Comparison of ENCODE assay signal across 1 cellular context in genomic region chr19:55210120-55210493, GRCh38.
TF ChIP-seq lines count a peak whose summit lies in the region.

No MANE protein-coding gene starts in this region.

TF ChIP-seq in HepG2, 621 proteins besides CTCF, POLR2A, EP300 and RAD21 (continued from another document):
- no peak for TF ChIP-seq SOX6 (IDR thresholded peaks at IDR 0.05)
- TF ChIP-seq SOX6 (CRISPR knock-in tag; IDR thresholded peaks at IDR 0.05): peak; percentile 92
- TF ChIP-seq ZNF556 (CRISPR knock-in tag; IDR thresholded peaks at IDR 0.05; ENCODE audit: borderline replicate concordance): no peak
- TF ChIP-seq HNF1A (IDR thresholded peaks at IDR 0.05; ENCODE audit: low read depth): no peak
- no peak for TF ChIP-seq HNF1A (CRISPR knock-in tag; IDR thresholded peaks at IDR 0.05; ENCODE audit: borderline replicate concordance)
- TF ChIP-seq CREM (IDR thresholded peaks at IDR 0.05): peak; percentile 62
- TF ChIP-seq CREM (CRISPR knock-in tag; IDR thresholded peaks at IDR 0.05): no peak
- TF ChIP-seq, protein P1, sequence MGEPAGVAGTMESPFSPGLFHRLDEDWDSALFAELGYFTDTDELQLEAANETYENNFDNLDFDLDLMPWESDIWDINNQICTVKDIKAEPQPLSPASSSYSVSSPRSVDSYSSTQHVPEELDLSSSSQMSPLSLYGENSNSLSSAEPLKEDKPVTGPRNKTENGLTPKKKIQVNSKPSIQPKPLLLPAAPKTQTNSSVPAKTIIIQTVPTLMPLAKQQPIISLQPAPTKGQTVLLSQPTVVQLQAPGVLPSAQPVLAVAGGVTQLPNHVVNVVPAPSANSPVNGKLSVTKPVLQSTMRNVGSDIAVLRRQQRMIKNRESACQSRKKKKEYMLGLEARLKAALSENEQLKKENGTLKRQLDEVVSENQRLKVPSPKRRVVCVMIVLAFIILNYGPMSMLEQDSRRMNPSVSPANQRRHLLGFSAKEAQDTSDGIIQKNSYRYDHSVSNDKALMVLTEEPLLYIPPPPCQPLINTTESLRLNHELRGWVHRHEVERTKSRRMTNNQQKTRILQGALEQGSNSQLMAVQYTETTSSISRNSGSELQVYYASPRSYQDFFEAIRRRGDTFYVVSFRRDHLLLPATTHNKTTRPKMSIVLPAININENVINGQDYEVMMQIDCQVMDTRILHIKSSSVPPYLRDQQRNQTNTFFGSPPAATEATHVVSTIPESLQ (CRISPR knock-in tag; conservative IDR thresholded peaks at IDR 0.05): no peak
- TF ChIP-seq ZNF572 (CRISPR knock-in tag; IDR thresholded peaks at IDR 0.05): no peak
- no peak for TF ChIP-seq ZNF841 (CRISPR knock-in tag; IDR thresholded peaks at IDR 0.05; ENCODE audit: borderline replicate concordance)
- no peak for TF ChIP-seq POLR2AphosphoS5 (IDR thresholded peaks at IDR 0.05; ENCODE audit: low read depth, low read length)
- TF ChIP-seq SP1 (IDR thresholded peaks at IDR 0.05): no peak
- no peak for TF ChIP-seq SP1 (CRISPR knock-in tag; IDR thresholded peaks at IDR 0.05)
- no peak for TF ChIP-seq ZNF749 (CRISPR knock-in tag; IDR thresholded peaks at IDR 0.05; ENCODE audit: borderline replicate concordance)
- TF ChIP-seq, protein P2, sequence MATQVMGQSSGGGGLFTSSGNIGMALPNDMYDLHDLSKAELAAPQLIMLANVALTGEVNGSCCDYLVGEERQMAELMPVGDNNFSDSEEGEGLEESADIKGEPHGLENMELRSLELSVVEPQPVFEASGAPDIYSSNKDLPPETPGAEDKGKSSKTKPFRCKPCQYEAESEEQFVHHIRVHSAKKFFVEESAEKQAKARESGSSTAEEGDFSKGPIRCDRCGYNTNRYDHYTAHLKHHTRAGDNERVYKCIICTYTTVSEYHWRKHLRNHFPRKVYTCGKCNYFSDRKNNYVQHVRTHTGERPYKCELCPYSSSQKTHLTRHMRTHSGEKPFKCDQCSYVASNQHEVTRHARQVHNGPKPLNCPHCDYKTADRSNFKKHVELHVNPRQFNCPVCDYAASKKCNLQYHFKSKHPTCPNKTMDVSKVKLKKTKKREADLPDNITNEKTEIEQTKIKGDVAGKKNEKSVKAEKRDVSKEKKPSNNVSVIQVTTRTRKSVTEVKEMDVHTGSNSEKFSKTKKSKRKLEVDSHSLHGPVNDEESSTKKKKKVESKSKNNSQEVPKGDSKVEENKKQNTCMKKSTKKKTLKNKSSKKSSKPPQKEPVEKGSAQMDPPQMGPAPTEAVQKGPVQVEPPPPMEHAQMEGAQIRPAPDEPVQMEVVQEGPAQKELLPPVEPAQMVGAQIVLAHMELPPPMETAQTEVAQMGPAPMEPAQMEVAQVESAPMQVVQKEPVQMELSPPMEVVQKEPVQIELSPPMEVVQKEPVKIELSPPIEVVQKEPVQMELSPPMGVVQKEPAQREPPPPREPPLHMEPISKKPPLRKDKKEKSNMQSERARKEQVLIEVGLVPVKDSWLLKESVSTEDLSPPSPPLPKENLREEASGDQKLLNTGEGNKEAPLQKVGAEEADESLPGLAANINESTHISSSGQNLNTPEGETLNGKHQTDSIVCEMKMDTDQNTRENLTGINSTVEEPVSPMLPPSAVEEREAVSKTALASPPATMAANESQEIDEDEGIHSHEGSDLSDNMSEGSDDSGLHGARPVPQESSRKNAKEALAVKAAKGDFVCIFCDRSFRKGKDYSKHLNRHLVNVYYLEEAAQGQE (IDR thresholded peaks at IDR 0.05; ENCODE audit: borderline replicate concordance in 1 of 2, low read depth in 1 of 2, low read length in 2 of 2): 0 out of 4 replicates have a peak, but pooled peaks of 1 of the 2 experiments have one; percentile 15
